ENCODE assay signal across 1 cellular context in the genomic region with DNA sequence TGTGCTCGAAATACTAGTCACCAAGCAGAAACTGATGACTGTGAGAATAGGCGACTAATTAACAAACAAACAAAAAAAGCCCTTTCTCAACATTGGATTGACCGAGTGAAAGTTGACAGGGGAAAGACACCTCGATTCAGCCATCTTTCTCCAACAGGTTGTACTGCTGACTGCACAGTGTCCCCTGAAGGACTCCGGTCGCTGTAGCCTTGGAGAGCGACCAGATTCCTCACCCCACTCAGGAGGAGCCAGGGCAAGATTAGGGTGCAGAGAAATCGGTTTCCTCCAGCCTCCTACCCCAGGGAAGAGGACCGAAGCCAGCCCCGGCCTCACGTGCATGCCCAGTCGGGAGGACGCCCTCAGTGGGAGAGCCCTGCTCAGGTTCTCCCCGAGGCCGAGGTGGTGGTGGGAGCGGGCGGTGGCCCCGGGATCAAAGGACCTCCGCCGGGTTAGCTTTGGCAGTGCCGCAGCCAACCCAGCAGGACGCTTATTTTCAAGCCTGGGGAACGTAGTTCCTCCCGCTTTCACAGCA.
TF ChIP-seq lines count a peak whose summit lies in the region.

No MANE protein-coding gene starts in this region.

TF ChIP-seq in HepG2, 621 proteins besides CTCF, POLR2A, EP300 and RAD21 (continued from another document and continues in another):
- TF ChIP-seq, protein P1, sequence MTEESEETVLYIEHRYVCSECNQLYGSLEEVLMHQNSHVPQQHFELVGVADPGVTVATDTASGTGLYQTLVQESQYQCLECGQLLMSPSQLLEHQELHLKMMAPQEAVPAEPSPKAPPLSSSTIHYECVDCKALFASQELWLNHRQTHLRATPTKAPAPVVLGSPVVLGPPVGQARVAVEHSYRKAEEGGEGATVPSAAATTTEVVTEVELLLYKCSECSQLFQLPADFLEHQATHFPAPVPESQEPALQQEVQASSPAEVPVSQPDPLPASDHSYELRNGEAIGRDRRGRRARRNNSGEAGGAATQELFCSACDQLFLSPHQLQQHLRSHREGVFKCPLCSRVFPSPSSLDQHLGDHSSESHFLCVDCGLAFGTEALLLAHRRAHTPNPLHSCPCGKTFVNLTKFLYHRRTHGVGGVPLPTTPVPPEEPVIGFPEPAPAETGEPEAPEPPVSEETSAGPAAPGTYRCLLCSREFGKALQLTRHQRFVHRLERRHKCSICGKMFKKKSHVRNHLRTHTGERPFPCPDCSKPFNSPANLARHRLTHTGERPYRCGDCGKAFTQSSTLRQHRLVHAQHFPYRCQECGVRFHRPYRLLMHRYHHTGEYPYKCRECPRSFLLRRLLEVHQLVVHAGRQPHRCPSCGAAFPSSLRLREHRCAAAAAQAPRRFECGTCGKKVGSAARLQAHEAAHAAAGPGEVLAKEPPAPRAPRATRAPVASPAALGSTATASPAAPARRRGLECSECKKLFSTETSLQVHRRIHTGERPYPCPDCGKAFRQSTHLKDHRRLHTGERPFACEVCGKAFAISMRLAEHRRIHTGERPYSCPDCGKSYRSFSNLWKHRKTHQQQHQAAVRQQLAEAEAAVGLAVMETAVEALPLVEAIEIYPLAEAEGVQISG (CRISPR knock-in tag; IDR thresholded peaks at IDR 0.05): no peak
- TF ChIP-seq, protein P2, sequence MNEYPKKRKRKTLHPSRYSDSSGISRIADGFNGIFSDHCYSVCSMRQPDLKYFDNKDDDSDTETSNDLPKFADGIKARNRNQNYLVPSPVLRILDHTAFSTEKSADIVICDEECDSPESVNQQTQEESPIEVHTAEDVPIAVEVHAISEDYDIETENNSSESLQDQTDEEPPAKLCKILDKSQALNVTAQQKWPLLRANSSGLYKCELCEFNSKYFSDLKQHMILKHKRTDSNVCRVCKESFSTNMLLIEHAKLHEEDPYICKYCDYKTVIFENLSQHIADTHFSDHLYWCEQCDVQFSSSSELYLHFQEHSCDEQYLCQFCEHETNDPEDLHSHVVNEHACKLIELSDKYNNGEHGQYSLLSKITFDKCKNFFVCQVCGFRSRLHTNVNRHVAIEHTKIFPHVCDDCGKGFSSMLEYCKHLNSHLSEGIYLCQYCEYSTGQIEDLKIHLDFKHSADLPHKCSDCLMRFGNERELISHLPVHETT (CRISPR knock-in tag; conservative IDR thresholded peaks at IDR 0.05): no peak
- TF ChIP-seq SOX13 (IDR thresholded peaks at IDR 0.05): no peak
- TF ChIP-seq SOX13 (CRISPR knock-in tag; conservative IDR thresholded peaks at IDR 0.05 in 1 of 2, IDR thresholded peaks at IDR 0.05 in 1 of 2): no peak
- no peak for TF ChIP-seq ARNT (IDR thresholded peaks at IDR 0.05)
- no peak for TF ChIP-seq SOX5 (CRISPR knock-in tag; IDR thresholded peaks at IDR 0.05; ENCODE audit: borderline replicate concordance)
- TF ChIP-seq, protein P3, sequence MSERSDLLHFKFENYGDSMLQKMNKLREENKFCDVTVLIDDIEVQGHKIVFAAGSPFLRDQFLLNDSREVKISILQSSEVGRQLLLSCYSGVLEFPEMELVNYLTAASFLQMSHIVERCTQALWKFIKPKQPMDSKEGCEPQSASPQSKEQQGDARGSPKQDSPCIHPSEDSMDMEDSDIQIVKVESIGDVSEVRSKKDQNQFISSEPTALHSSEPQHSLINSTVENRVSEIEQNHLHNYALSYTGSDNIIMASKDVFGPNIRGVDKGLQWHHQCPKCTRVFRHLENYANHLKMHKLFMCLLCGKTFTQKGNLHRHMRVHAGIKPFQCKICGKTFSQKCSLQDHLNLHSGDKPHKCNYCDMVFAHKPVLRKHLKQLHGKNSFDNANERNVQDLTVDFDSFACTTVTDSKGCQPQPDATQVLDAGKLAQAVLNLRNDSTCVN (CRISPR knock-in tag; IDR thresholded peaks at IDR 0.05; ENCODE audit: borderline replicate concordance): no peak
- TF ChIP-seq HNRNPK (IDR thresholded peaks at IDR 0.05; ENCODE audit: low read depth, low read length, poor library complexity, severe bottlenecking): no peak
- TF ChIP-seq, protein P4, sequence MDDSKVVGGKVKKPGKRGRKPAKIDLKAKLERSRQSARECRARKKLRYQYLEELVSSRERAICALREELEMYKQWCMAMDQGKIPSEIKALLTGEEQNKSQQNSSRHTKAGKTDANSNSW (CRISPR knock-in tag; IDR thresholded peaks at IDR 0.05; ENCODE audit: borderline replicate concordance): no peak
- TF ChIP-seq ZNF274 (CRISPR knock-in tag; IDR thresholded peaks at IDR 0.05): no peak
- TF ChIP-seq MYNN (CRISPR knock-in tag; IDR thresholded peaks at IDR 0.05; ENCODE audit: low read depth): 0 out of 2 replicates have a peak, but pooled peaks have one; percentile 17
- TF ChIP-seq ZNF260 (CRISPR knock-in tag; IDR thresholded peaks at IDR 0.05; ENCODE audit: borderline replicate concordance, low read depth): 0 out of 2 replicates have a peak, but pooled peaks have one; percentile 39
- TF ChIP-seq HNRNPH1 (optimal IDR thresholded peaks at IDR 0.05; ENCODE audit: low read depth, low read length): no peak
- TF ChIP-seq ZNF451 (CRISPR knock-in tag; IDR thresholded peaks at IDR 0.05): no peak
- no peak; the same call in none of the 2 replicates for TF ChIP-seq TGIF2 (CRISPR knock-in tag; IDR thresholded peaks at IDR 0.05)
- no peak for TF ChIP-seq TCF12 (IDR thresholded peaks at IDR 0.05)
- no peak for TF ChIP-seq TCF12 (CRISPR knock-in tag; IDR thresholded peaks at IDR 0.05)
- peak; percentile 24; the same call in 1 of the 2 replicates for TF ChIP-seq SAP130 (CRISPR knock-in tag; IDR thresholded peaks at IDR 0.05; ENCODE audit: low read depth)
- TF ChIP-seq ZNF562 (CRISPR knock-in tag; IDR thresholded peaks at IDR 0.05; ENCODE audit: borderline replicate concordance): no peak
- no peak for TF ChIP-seq ZNF772 (CRISPR knock-in tag; IDR thresholded peaks at IDR 0.05)
- TF ChIP-seq, protein P5, sequence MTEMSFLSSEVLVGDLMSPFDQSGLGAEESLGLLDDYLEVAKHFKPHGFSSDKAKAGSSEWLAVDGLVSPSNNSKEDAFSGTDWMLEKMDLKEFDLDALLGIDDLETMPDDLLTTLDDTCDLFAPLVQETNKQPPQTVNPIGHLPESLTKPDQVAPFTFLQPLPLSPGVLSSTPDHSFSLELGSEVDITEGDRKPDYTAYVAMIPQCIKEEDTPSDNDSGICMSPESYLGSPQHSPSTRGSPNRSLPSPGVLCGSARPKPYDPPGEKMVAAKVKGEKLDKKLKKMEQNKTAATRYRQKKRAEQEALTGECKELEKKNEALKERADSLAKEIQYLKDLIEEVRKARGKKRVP (CRISPR knock-in tag; IDR thresholded peaks at IDR 0.05): no peak
- TF ChIP-seq, protein P6, sequence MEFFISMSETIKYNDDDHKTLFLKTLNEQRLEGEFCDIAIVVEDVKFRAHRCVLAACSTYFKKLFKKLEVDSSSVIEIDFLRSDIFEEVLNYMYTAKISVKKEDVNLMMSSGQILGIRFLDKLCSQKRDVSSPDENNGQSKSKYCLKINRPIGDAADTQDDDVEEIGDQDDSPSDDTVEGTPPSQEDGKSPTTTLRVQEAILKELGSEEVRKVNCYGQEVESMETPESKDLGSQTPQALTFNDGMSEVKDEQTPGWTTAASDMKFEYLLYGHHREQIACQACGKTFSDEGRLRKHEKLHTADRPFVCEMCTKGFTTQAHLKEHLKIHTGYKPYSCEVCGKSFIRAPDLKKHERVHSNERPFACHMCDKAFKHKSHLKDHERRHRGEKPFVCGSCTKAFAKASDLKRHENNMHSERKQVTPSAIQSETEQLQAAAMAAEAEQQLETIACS (CRISPR knock-in tag; IDR thresholded peaks at IDR 0.05): no peak
- TF ChIP-seq MAF1 (CRISPR knock-in tag; IDR thresholded peaks at IDR 0.05; ENCODE audit: borderline replicate concordance): no peak
- no peak for TF ChIP-seq NFIC (IDR thresholded peaks at IDR 0.05; ENCODE audit: low read length)
- no peak for TF ChIP-seq ZNF20 (CRISPR knock-in tag; IDR thresholded peaks at IDR 0.05)
- TF ChIP-seq, protein P7, sequence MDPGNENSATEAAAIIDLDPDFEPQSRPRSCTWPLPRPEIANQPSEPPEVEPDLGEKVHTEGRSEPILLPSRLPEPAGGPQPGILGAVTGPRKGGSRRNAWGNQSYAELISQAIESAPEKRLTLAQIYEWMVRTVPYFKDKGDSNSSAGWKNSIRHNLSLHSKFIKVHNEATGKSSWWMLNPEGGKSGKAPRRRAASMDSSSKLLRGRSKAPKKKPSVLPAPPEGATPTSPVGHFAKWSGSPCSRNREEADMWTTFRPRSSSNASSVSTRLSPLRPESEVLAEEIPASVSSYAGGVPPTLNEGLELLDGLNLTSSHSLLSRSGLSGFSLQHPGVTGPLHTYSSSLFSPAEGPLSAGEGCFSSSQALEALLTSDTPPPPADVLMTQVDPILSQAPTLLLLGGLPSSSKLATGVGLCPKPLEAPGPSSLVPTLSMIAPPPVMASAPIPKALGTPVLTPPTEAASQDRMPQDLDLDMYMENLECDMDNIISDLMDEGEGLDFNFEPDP (CRISPR knock-in tag; conservative IDR thresholded peaks at IDR 0.05): no peak
- TF ChIP-seq PLRG1 (conservative IDR thresholded peaks at IDR 0.05): no peak
- no peak for TF ChIP-seq ZNF224 (CRISPR knock-in tag; IDR thresholded peaks at IDR 0.05)
- TF ChIP-seq, protein P8, sequence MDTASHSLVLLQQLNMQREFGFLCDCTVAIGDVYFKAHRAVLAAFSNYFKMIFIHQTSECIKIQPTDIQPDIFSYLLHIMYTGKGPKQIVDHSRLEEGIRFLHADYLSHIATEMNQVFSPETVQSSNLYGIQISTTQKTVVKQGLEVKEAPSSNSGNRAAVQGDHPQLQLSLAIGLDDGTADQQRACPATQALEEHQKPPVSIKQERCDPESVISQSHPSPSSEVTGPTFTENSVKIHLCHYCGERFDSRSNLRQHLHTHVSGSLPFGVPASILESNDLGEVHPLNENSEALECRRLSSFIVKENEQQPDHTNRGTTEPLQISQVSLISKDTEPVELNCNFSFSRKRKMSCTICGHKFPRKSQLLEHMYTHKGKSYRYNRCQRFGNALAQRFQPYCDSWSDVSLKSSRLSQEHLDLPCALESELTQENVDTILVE (CRISPR knock-in tag; IDR thresholded peaks at IDR 0.05): 0 out of 2 replicates have a peak, but pooled peaks have one; percentile 3
- TF ChIP-seq ZNF468 (CRISPR knock-in tag; IDR thresholded peaks at IDR 0.05): 0 out of 2 replicates have a peak, but pooled peaks have one; percentile 3
- TF ChIP-seq ZNF670 (CRISPR knock-in tag; IDR thresholded peaks at IDR 0.05; ENCODE audit: borderline replicate concordance): no peak
- no peak for TF ChIP-seq POGZ (CRISPR knock-in tag; IDR thresholded peaks at IDR 0.05)
- no peak for TF ChIP-seq ZNF557 (CRISPR knock-in tag; IDR thresholded peaks at IDR 0.05)
- TF ChIP-seq PTBP1 (IDR thresholded peaks at IDR 0.05; ENCODE audit: low read depth, low read length, poor library complexity, severe bottlenecking): no peak
- TF ChIP-seq TCF7L2 (IDR thresholded peaks at IDR 0.05; ENCODE audit: low read depth, low read length): no peak
- no peak for TF ChIP-seq NCOR1 (IDR thresholded peaks at IDR 0.05; ENCODE audit: borderline replicate concordance, low read length)
- no peak for TF ChIP-seq MTF2 (CRISPR knock-in tag; IDR thresholded peaks at IDR 0.05; ENCODE audit: borderline replicate concordance)
- no peak for TF ChIP-seq SATB2 (CRISPR knock-in tag; IDR thresholded peaks at IDR 0.05)
- TF ChIP-seq ZNF781 (CRISPR knock-in tag; IDR thresholded peaks at IDR 0.05; ENCODE audit: borderline replicate concordance, not compliant biosample characterization): no peak
- no peak for TF ChIP-seq GABPB1 (CRISPR knock-in tag; IDR thresholded peaks at IDR 0.05)
- TF ChIP-seq YEATS2 (CRISPR knock-in tag; IDR thresholded peaks at IDR 0.05; ENCODE audit: borderline replicate concordance): 0 out of 2 replicates have a peak, but pooled peaks have one; percentile 8
- no peak for TF ChIP-seq ZFYVE20 (CRISPR knock-in tag; IDR thresholded peaks at IDR 0.05; ENCODE audit: borderline replicate concordance, low read depth)
- TF ChIP-seq ZNF367 (CRISPR knock-in tag; IDR thresholded peaks at IDR 0.05; ENCODE audit: borderline replicate concordance): no peak
- no peak for TF ChIP-seq SETDB1 (CRISPR knock-in tag; IDR thresholded peaks at IDR 0.05; ENCODE audit: borderline replicate concordance)
- TF ChIP-seq ZNF501 (CRISPR knock-in tag; IDR thresholded peaks at IDR 0.05): no peak
- TF ChIP-seq ZNF33A (CRISPR knock-in tag; IDR thresholded peaks at IDR 0.05; ENCODE audit: borderline replicate concordance): no peak
- no peak for TF ChIP-seq NCOA5 (CRISPR knock-in tag; IDR thresholded peaks at IDR 0.05)
- TF ChIP-seq, protein P9, sequence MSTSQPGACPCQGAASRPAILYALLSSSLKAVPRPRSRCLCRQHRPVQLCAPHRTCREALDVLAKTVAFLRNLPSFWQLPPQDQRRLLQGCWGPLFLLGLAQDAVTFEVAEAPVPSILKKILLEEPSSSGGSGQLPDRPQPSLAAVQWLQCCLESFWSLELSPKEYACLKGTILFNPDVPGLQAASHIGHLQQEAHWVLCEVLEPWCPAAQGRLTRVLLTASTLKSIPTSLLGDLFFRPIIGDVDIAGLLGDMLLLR (CRISPR knock-in tag; IDR thresholded peaks at IDR 0.05): no peak
- TF ChIP-seq, protein P10, sequence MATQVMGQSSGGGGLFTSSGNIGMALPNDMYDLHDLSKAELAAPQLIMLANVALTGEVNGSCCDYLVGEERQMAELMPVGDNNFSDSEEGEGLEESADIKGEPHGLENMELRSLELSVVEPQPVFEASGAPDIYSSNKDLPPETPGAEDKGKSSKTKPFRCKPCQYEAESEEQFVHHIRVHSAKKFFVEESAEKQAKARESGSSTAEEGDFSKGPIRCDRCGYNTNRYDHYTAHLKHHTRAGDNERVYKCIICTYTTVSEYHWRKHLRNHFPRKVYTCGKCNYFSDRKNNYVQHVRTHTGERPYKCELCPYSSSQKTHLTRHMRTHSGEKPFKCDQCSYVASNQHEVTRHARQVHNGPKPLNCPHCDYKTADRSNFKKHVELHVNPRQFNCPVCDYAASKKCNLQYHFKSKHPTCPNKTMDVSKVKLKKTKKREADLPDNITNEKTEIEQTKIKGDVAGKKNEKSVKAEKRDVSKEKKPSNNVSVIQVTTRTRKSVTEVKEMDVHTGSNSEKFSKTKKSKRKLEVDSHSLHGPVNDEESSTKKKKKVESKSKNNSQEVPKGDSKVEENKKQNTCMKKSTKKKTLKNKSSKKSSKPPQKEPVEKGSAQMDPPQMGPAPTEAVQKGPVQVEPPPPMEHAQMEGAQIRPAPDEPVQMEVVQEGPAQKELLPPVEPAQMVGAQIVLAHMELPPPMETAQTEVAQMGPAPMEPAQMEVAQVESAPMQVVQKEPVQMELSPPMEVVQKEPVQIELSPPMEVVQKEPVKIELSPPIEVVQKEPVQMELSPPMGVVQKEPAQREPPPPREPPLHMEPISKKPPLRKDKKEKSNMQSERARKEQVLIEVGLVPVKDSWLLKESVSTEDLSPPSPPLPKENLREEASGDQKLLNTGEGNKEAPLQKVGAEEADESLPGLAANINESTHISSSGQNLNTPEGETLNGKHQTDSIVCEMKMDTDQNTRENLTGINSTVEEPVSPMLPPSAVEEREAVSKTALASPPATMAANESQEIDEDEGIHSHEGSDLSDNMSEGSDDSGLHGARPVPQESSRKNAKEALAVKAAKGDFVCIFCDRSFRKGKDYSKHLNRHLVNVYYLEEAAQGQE (IDR thresholded peaks at IDR 0.05; ENCODE audit: borderline replicate concordance in 1 of 2, low read depth in 1 of 2, low read length in 2 of 2): no peak
- TF ChIP-seq NFKB2 (CRISPR knock-in tag; IDR thresholded peaks at IDR 0.05; ENCODE audit: borderline replicate concordance): no peak
- TF ChIP-seq ZMYM3 (CRISPR knock-in tag; IDR thresholded peaks at IDR 0.05): no peak
- TF ChIP-seq MEIS2 (CRISPR knock-in tag; IDR thresholded peaks at IDR 0.05): no peak
- TF ChIP-seq ZNF75D (CRISPR knock-in tag; IDR thresholded peaks at IDR 0.05; ENCODE audit: borderline replicate concordance): no peak
- TF ChIP-seq MBD4 (IDR thresholded peaks at IDR 0.05; ENCODE audit: borderline replicate concordance, low read length): no peak
